8 cellular contexts compared by ENCODE assay signal in genomic region chr6:2858678-2859324, GRCh38. TPM values are rescaled to one million over a fixed set of nuclear protein-coding genes. Genes with fewer than 3 reads are reported as not detected.
A peak's percentile ranks its signal among the peaks of the same experiment; 100 is the strongest.
DNase-seq lines count a peak whose midpoint lies in the region; ATAC-seq lines count a peak whose summit lies in the region.

No MANE protein-coding gene starts in this region.

- H3K9me3 ChIP-seq in mesenchymal stem cell (ENCODE audit: control insufficient read depth, low read length), result no peaks in the 10 kb centered on the region

- no peaks in the 10 kb centered on the region for H3K36me3 ChIP-seq in mesenchymal stem cell (ENCODE audit: control insufficient read depth in 1 of 2, insufficient read depth in 2 of 2, low read depth in 1 of 2, low read length in 2 of 2)

- H3K9me3 Mint-ChIP-seq in activated naive CD4-positive, alpha-beta T cell treated with anti-CD3 and anti-CD28 coated beads, Interleukin-2, amount 50 U/mL, for 24 hours, result no peaks in the 10 kb centered on the region

- no peak overlapping the region for H3K4me2 ChIP-seq in mesenchymal stem cell (ENCODE audit: low read length, poor library complexity, severe bottlenecking)

- peak overlapping the region; percentile 99 for H3K27ac Mint-ChIP-seq in activated naive CD4-positive, alpha-beta T cell treated with anti-CD3 and anti-CD28 coated beads, Interleukin-2, amount 50 U/mL, for 24 hours

- peaks cover 8% of the 10 kb centered on the region for H3K4me1 ChIP-seq in mesenchymal stem cell (ENCODE audit: control insufficient read depth, insufficient read depth, low read depth, low read length)

- H3K4ac ChIP-seq in mesenchymal stem cell (ENCODE audit: low read depth in 1 of 2, low read length in 2 of 2), result peak overlapping the region; percentile 62 to 65

- peak overlapping the region; percentile 95 for H4K8ac ChIP-seq in mesenchymal stem cell (ENCODE audit: low read length)

- peak overlapping the region; percentile 85 for H3K4me3 Mint-ChIP-seq in activated naive CD4-positive, alpha-beta T cell treated with anti-CD3 and anti-CD28 coated beads, Interleukin-2, amount 50 U/mL, for 24 hours

- H2BK5ac ChIP-seq in mesenchymal stem cell (ENCODE audit: low read depth, low read length, poor library complexity, severe bottlenecking), result no peak overlapping the region

- no peak overlapping the region for H3K23ac ChIP-seq in mesenchymal stem cell (ENCODE audit: low read length in 2 of 2)

- no peak overlapping the region for H2AFZ ChIP-seq in mesenchymal stem cell (ENCODE audit: low read depth, low read length)

- H2BK12ac ChIP-seq in mesenchymal stem cell (ENCODE audit: low read length in 2 of 2), result peak overlapping the region in 1 of 2 experiments; percentile 93

- H3K18ac ChIP-seq in mesenchymal stem cell (ENCODE audit: low read depth in 1 of 2, low read length in 2 of 2), result peak overlapping the region; percentile 88 to 94

- H3K4me3 ChIP-seq in mesenchymal stem cell (ENCODE audit: insufficient read depth in 1 of 2, low read depth in 1 of 2, low read length in 2 of 2), result peak overlapping the region in 1 of 2 experiments; percentile 61

- peaks cover 92% of the 10 kb centered on the region for H3K4me1 Mint-ChIP-seq in activated naive CD4-positive, alpha-beta T cell treated with anti-CD3 and anti-CD28 coated beads, Interleukin-2, amount 50 U/mL, for 24 hours

- peak overlapping the region; percentile 87 for H2BK120ac ChIP-seq in mesenchymal stem cell (ENCODE audit: low read depth, low read length)

- peak overlapping the region; percentile 36 for H2BK15ac ChIP-seq in mesenchymal stem cell (ENCODE audit: low read depth, poor library complexity, severe bottlenecking)

- ATAC-seq in HG03378 (IDR thresholded peaks at IDR 0.05; ENCODE audit: unreplicated experiment) (no peak), GM18511 (IDR thresholded peaks at IDR 0.05; ENCODE audit: unreplicated experiment) (no peak), GM18858 (IDR thresholded peaks at IDR 0.05; ENCODE audit: unreplicated experiment) (no peak)

- H2AK5ac ChIP-seq in mesenchymal stem cell (ENCODE audit: low read length, severe bottlenecking), result no peak overlapping the region

- H3K14ac ChIP-seq in mesenchymal stem cell (ENCODE audit: low read length in 2 of 2), result no peak overlapping the region

- H3K27me3 Mint-ChIP-seq in activated naive CD4-positive, alpha-beta T cell treated with anti-CD3 and anti-CD28 coated beads, Interleukin-2, amount 50 U/mL, for 24 hours, result no peaks in the 10 kb centered on the region

- peak overlapping the region; percentile 83 for H4K91ac ChIP-seq in mesenchymal stem cell (ENCODE audit: low read length)

- H3K36me3 Mint-ChIP-seq in activated naive CD4-positive, alpha-beta T cell treated with anti-CD3 and anti-CD28 coated beads, Interleukin-2, amount 50 U/mL, for 24 hours, result no peaks in the 10 kb centered on the region

- peak overlapping the region; percentile 74 for H3K9ac ChIP-seq in mesenchymal stem cell (ENCODE audit: low read length)

- H3K27me3 ChIP-seq in mesenchymal stem cell (ENCODE audit: control insufficient read depth in 1 of 2, insufficient read depth in 1 of 2, low read length in 2 of 2), result no peaks in the 10 kb centered on the region

- peak; percentile 36 for DNase-seq in stimulated activated CD4-positive, alpha-beta T cell treated with anti-CD3 and anti-CD28 coated beads, Interleukin-4, amount 100 ng/mL, for 24 hours
- no peak for DNase-seq in stimulated activated CD4-positive, alpha-beta T cell treated with anti-CD3 and anti-CD28 coated beads, Interleukin-4, amount 100 ng/mL, for 1 hour
- DNase-seq in mesenchymal stem cell (peak; percentile 49), DMS153 (lab: John Stamatoyannopoulos, UW) (no peak)

- no peak overlapping the region for H3K27ac ChIP-seq in mesenchymal stem cell (ENCODE audit: low read length, poor library complexity, severe bottlenecking)

- H3K79me1 ChIP-seq in mesenchymal stem cell (replicated peaks; ENCODE audit: low read length, poor library complexity, severe bottlenecking), result no peaks in the 10 kb centered on the region

- 91% methylated on average over 2 of the region's 5 CpGs for WGBS in mesenchymal stem cell

RNA-seq across cellular contexts. Expression of gene SERPINB1, which starts 17.1 kb away (rescaled TPM):
- polyA plus RNA-seq in mesenchymal stem cell (2013, experiment 1 of 2), result 22.3 TPM
- polyA plus RNA-seq in mesenchymal stem cell (2013, experiment 2 of 2), result 23.4 TPM

RNA-seq across cellular contexts. Expression of gene SERPINB9, which starts 44.3 kb away (rescaled TPM):
- polyA plus RNA-seq in mesenchymal stem cell (2013, experiment 1 of 2), result 11.1 TPM
- polyA plus RNA-seq in mesenchymal stem cell (2013, experiment 2 of 2), result 11.3 TPM

Comparison
In these comparisons a context has a peak if more than half of its experiments do, and no peak if none do; other contexts are left out.
1. DNase-seq: peak in stimulated activated CD4-positive, alpha-beta T cell treated with anti-CD3 and anti-CD28 coated beads, Interleukin-4, amount 100 ng/mL, for 24 hours (single experiment) and mesenchymal stem cell (single experiment); none in stimulated activated CD4-positive, alpha-beta T cell treated with anti-CD3 and anti-CD28 coated beads, Interleukin-4, amount 100 ng/mL, for 1 hour (single experiment) and DMS153 (single experiment).